ENCODE assay signal across 15 cellular contexts in genomic region chr7:11130012-11130411, GRCh38.
A peak's percentile ranks its signal among the peaks of the same experiment; 100 is the strongest.
DNase-seq lines count a peak whose midpoint lies in the region; ATAC-seq and TF ChIP-seq lines count a peak whose summit lies in the region.
"Had no signal": no experiment of that assay in that cellular context is flagged by ENCODE, and none has a peak within 500 bp of the region (broad histone marks: within the 10 kb centered on the region; RNA-seq: fewer than 3 reads in every experiment).

No MANE protein-coding gene starts in this region.

- no peak overlapping the region for H3K4me3 ChIP-seq in coronary artery
- H3K4me3 ChIP-seq: prostate gland had no signal

- H3K36me3 Mint-ChIP-seq in activated naive CD8-positive, alpha-beta T cell treated with anti-CD3 and anti-CD28 coated beads, Interleukin-2, amount 50 U/mL, for 24 hours (ENCODE audit: low read depth) = peaks cover 27% of the 10 kb centered on the region
- H3K36me3 Mint-ChIP-seq in activated naive CD8-positive, alpha-beta T cell treated with anti-CD3 and anti-CD28 coated beads for 36 hours = peaks cover 40% of the 10 kb centered on the region
- H3K36me3 Mint-ChIP-seq in T-helper 2 cell treated with Interferon-gamma antibody and Interleukin-4, amounts not matched to agents 5 μg/mL and 100 μg/mL, for 36 hours (ENCODE audit: low read depth) = peaks cover 20% of the 10 kb centered on the region
- H3K36me3 Mint-ChIP-seq: WTC11 had no signal

- no peak overlapping the region for H3K4me3 Mint-ChIP-seq in activated naive CD8-positive, alpha-beta T cell treated with anti-CD3 and anti-CD28 coated beads, Interleukin-2, amount 50 U/mL, for 24 hours
- no peak overlapping the region for H3K4me3 Mint-ChIP-seq in activated naive CD8-positive, alpha-beta T cell treated with anti-CD3 and anti-CD28 coated beads for 36 hours
- H3K4me3 Mint-ChIP-seq in T-helper 2 cell treated with Interferon-gamma antibody and Interleukin-4, amounts not matched to agents 5 μg/mL and 100 μg/mL, for 36 hours = no peak overlapping the region
- H3K4me3 Mint-ChIP-seq: WTC11 had no signal

- DNase-seq in activated naive CD8-positive, alpha-beta T cell treated with anti-CD3 and anti-CD28 coated beads, Interleukin-2, amount 50 U/mL, for 24 hours = no peak
- DNase-seq in activated naive CD8-positive, alpha-beta T cell treated with anti-CD3 and anti-CD28 coated beads for 36 hours = no peak
- DNase-seq in T-helper 2 cell treated with Interferon-gamma antibody and Interleukin-4, amounts not matched to agents 5 μg/mL and 100 μg/mL, for 36 hours (ENCODE audit: low spot score) = peak; percentile 55
- DNase-seq in foreskin melanocyte (peak; percentile 68), stromal cell of bone marrow (ENCODE audit: low read depth) (peak; percentile 9), DMS153 treated with DMSO at 0.1 percent for 48 hours (lab: John Stamatoyannopoulos, UW; ENCODE audit: unreplicated experiment) (no peak), coronary artery (ENCODE audit: low spot score) (no peak)
- DNase-seq: activated T-cell treated with anti-CD3 and anti-CD28 coated beads, Interleukin-2, amount 50 U/mL, for 48 hours; caudate nucleus; KBM-7; NCI-H2081 treated with DMSO at 0.1 percent for 48 hours had no signal

- H3K27ac Mint-ChIP-seq in activated naive CD8-positive, alpha-beta T cell treated with anti-CD3 and anti-CD28 coated beads, Interleukin-2, amount 50 U/mL, for 24 hours = peak overlapping the region; percentile 25
- no peak overlapping the region for H3K27ac Mint-ChIP-seq in activated naive CD8-positive, alpha-beta T cell treated with anti-CD3 and anti-CD28 coated beads for 36 hours
- H3K27ac Mint-ChIP-seq in T-helper 2 cell treated with Interferon-gamma antibody and Interleukin-4, amounts not matched to agents 5 μg/mL and 100 μg/mL, for 36 hours = no peak overlapping the region
- H3K27ac Mint-ChIP-seq: WTC11 had no signal

- peaks cover 32% of the 10 kb centered on the region for H3K4me1 Mint-ChIP-seq in activated naive CD8-positive, alpha-beta T cell treated with anti-CD3 and anti-CD28 coated beads, Interleukin-2, amount 50 U/mL, for 24 hours
- H3K4me1 Mint-ChIP-seq in activated naive CD8-positive, alpha-beta T cell treated with anti-CD3 and anti-CD28 coated beads for 36 hours = peaks cover 30% of the 10 kb centered on the region
- H3K4me1 Mint-ChIP-seq in T-helper 2 cell treated with Interferon-gamma antibody and Interleukin-4, amounts not matched to agents 5 μg/mL and 100 μg/mL, for 36 hours (ENCODE audit: low read depth) = peaks cover 38% of the 10 kb centered on the region

- H3K27ac ChIP-seq in coronary artery = no peak overlapping the region
- H3K27ac ChIP-seq: prostate gland had no signal

- no peaks in the 10 kb centered on the region for H3K27me3 Mint-ChIP-seq in activated naive CD8-positive, alpha-beta T cell treated with anti-CD3 and anti-CD28 coated beads, Interleukin-2, amount 50 U/mL, for 24 hours
- no peaks in the 10 kb centered on the region for H3K27me3 Mint-ChIP-seq in activated naive CD8-positive, alpha-beta T cell treated with anti-CD3 and anti-CD28 coated beads for 36 hours
- no peaks in the 10 kb centered on the region for H3K27me3 Mint-ChIP-seq in T-helper 2 cell treated with Interferon-gamma antibody and Interleukin-4, amounts not matched to agents 5 μg/mL and 100 μg/mL, for 36 hours (ENCODE audit: low read depth)

- ATAC-seq in activated naive CD8-positive, alpha-beta T cell treated with anti-CD3 and anti-CD28 coated beads, Interleukin-2, amount 50 U/mL, for 24 hours = peak; percentile 77
- no peak for ATAC-seq in GM21619 (IDR thresholded peaks at IDR 0.05; ENCODE audit: unreplicated experiment)
- ATAC-seq: esophagus mucosa, WTC11 had no signal

- no peaks in the 10 kb centered on the region for H3K9me3 Mint-ChIP-seq in activated naive CD8-positive, alpha-beta T cell treated with anti-CD3 and anti-CD28 coated beads, Interleukin-2, amount 50 U/mL, for 24 hours
- H3K9me3 Mint-ChIP-seq in activated naive CD8-positive, alpha-beta T cell treated with anti-CD3 and anti-CD28 coated beads for 36 hours = no peaks in the 10 kb centered on the region
- H3K9me3 Mint-ChIP-seq in T-helper 2 cell treated with Interferon-gamma antibody and Interleukin-4, amounts not matched to agents 5 μg/mL and 100 μg/mL, for 36 hours = no peaks in the 10 kb centered on the region
- H3K9me3 Mint-ChIP-seq: WTC11 had no signal

- TF ChIP-seq CTCF in coronary artery (IDR thresholded peaks at IDR 0.05) = no peak

Comparison
In these comparisons a context has a peak if more than half of its experiments do, and no peak if none do; other contexts are left out.
1. DNase-seq: peak in T-helper 2 cell treated with Interferon-gamma antibody and Interleukin-4, amounts not matched to agents 5 μg/mL and 100 μg/mL, for 36 hours (single experiment), foreskin melanocyte (single experiment) and stromal cell of bone marrow (single experiment); none in activated naive CD8-positive, alpha-beta T cell treated with anti-CD3 and anti-CD28 coated beads, Interleukin-2, amount 50 U/mL, for 24 hours (single experiment), activated naive CD8-positive, alpha-beta T cell treated with anti-CD3 and anti-CD28 coated beads for 36 hours (single experiment), DMS153 treated with DMSO at 0.1 percent for 48 hours (single experiment) and coronary artery (single experiment).